Comparison of ENCODE assay signal across 29 cellular contexts in the genomic region with DNA sequence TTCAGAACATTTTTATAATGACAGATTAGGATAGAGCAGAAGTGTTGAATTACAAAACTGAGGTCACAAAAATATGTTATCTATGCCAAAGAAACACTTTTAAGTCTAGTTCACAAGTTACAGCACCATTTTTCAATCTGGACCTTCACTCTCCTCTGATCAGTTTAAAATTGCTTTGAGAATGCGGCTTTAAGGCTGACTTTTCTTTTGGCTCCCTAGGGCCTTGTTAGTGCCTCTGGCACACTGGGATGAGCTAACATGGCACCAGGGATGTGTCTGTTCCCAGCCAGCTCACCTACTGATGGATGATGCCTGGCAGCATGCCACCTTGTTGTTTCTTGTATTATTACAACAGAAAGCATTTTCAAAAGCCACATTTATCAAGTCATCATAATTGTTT. TPM values are rescaled to one million over a fixed set of nuclear protein-coding genes. Genes with fewer than 3 reads are reported as not detected.
A peak's percentile ranks its signal among the peaks of the same experiment; 100 is the strongest.
DNase-seq lines count a peak whose midpoint lies in the region; ATAC-seq, FAIRE-seq and TF ChIP-seq lines count a peak whose summit lies in the region.
"Had no signal": no experiment of that assay in that cellular context is flagged by ENCODE, and none has a peak within 500 bp of the region (broad histone marks: within the 10 kb centered on the region; RNA-seq: fewer than 3 reads in every experiment).

No MANE protein-coding gene starts in this region.

- TF ChIP-seq POLR2A in GM18505 (IDR thresholded peaks at IDR 0.05; ENCODE audit: borderline replicate concordance, extremely low read depth, insufficient read depth, insufficient read length) = no peak

- H3K27ac ChIP-seq in ACC112 (ENCODE audit: low read depth, low read length) = 0 out of 2 replicates have a peak overlapping the region, but pooled peaks have one; percentile 5
- H3K27ac ChIP-seq: cardiac muscle cell, colonic mucosa, hepatocyte, psoas muscle, SJSA1, testis had no signal

- intact Hi-C loops in posterior vena cava (cut with DNase I) = no loop called here

- H3K4me1 ChIP-seq in ACC112 (ENCODE audit: control insufficient read depth, insufficient read depth, low read length, unreplicated experiment) = peaks cover 16% of the 10 kb centered on the region
- H3K4me1 ChIP-seq: colonic mucosa, psoas muscle, SJSA1, testis had no signal

- H3K79me2 ChIP-seq in ACC112 (ENCODE audit: control insufficient read depth, insufficient read depth, low read length, unreplicated experiment) = peaks cover 24% of the 10 kb centered on the region
- H3K79me2 ChIP-seq: hepatocyte had no signal

- no peaks in the 10 kb centered on the region for H3K27me3 ChIP-seq in ACC112 (ENCODE audit: insufficient read depth, low read length)
- H3K27me3 ChIP-seq: cardiac muscle cell, colonic mucosa, gastroesophageal sphincter, hepatocyte, SJSA1, testis had no signal

- TF ChIP-seq CTCF in fibroblast of pulmonary artery (IDR thresholded peaks at IDR 0.05; ENCODE audit: low read length, missing control alignments) = no peak

- H3K4me3 ChIP-seq in ACC112 (ENCODE audit: low read depth, low read length) = no peak overlapping the region
- no peak overlapping the region for H3K4me3 ChIP-seq in fibroblast of pulmonary artery (replicated peaks; ENCODE audit: low read depth, low read length)
- H3K4me3 ChIP-seq: cardiac muscle cell, colonic mucosa, gastroesophageal sphincter, hepatocyte, psoas muscle, SJSA1, testis had no signal

- FAIRE-seq in RCC 7860 (lab: Jason Lieb, UNC) = no peak
- FAIRE-seq: D721Med had no signal

- H3K36me3 ChIP-seq in ACC112 (ENCODE audit: insufficient read depth, low read length) = no peaks in the 10 kb centered on the region
- H3K36me3 ChIP-seq: cardiac muscle cell, colonic mucosa, gastroesophageal sphincter, SJSA1 had no signal

- DNase-seq in COR-L47 (lab: John Stamatoyannopoulos, UW) = peak; percentile 9
- DNase-seq in fibroblast of pulmonary artery (ENCODE audit: low read depth) = peak; percentile 14
- DNase-seq in RCC 7860 (ENCODE audit: low spot score) = no peak
- DNase-seq in posterior vena cava (ENCODE audit: low spot score) = no peak
- DNase-seq in activated effector memory CD4-positive, alpha-beta T cell treated with anti-CD3 and anti-CD28 coated beads, Interleukin-2, amount 50 U/mL, for 16 hours = no peak
- DNase-seq: activated CD4-positive, alpha-beta T cell treated with anti-CD3 and anti-CD28 coated beads, Interleukin-2, amount 50 U/mL, for 48 hours; activated CD8-positive, alpha-beta memory T cell treated with anti-CD3 and anti-CD28 coated beads, Interleukin-2, amount 50 U/mL, for 4 hours; activated naive CD4-positive, alpha-beta T cell treated with anti-CD3 and anti-CD28 coated beads, Interleukin-2, amount 10 ng/mL, durations not matched to agents 7 days and 5 days; colonic mucosa; effector CD8-positive, alpha-beta T cell; erythroblast; HFFc6; left cardiac atrium; MV-4-11; NCI-H2107; NCI-H526; psoas muscle; stimulated activated naive CD8-positive, alpha-beta T cell treated with anti-CD3 and anti-CD28 coated beads, Interleukin-15, Interleukin-2, amounts not matched to agents 100 U/mL and 50 U/mL, for 24 hours; T-helper 1 cell; testis had no signal

- ATAC-seq in SK-N-SH treated with all-trans-retinoic acid at 6 μM for 48 hours (peak; percentile 93), GM18505 (IDR thresholded peaks at IDR 0.05; ENCODE audit: unreplicated experiment) (no peak)
- ATAC-seq: gastroesophageal sphincter; left cardiac atrium; psoas muscle; stimulated activated naive CD8-positive, alpha-beta T cell treated with anti-CD3 and anti-CD28 coated beads, Interleukin-15, Interleukin-2, amounts not matched to agents 100 U/mL and 50 U/mL, for 24 hours had no signal

- H2AFZ ChIP-seq in ACC112 (ENCODE audit: low read length, unreplicated experiment) = no peak overlapping the region
- H2AFZ ChIP-seq: hepatocyte had no signal

TF ChIP-seq in SK-N-SH treated with all-trans-retinoic acid at 6 μM for 48 hours, 23 proteins besides CTCF, POLR2A, EP300 and RAD21:
- TF ChIP-seq, protein P1, sequence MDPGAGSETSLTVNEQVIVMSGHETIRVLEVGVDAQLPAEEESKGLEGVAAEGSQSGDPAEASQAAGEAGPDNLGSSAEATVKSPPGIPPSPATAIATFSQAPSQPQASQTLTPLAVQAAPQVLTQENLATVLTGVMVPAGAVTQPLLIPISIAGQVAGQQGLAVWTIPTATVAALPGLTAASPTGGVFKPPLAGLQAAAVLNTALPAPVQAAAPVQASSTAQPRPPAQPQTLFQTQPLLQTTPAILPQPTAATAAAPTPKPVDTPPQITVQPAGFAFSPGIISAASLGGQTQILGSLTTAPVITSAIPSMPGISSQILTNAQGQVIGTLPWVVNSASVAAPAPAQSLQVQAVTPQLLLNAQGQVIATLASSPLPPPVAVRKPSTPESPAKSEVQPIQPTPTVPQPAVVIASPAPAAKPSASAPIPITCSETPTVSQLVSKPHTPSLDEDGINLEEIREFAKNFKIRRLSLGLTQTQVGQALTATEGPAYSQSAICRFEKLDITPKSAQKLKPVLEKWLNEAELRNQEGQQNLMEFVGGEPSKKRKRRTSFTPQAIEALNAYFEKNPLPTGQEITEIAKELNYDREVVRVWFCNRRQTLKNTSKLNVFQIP (CRISPR knock-in tag; IDR thresholded peaks at IDR 0.05; ENCODE audit: borderline replicate concordance, low read depth) = no peak
- TF ChIP-seq, protein P2, sequence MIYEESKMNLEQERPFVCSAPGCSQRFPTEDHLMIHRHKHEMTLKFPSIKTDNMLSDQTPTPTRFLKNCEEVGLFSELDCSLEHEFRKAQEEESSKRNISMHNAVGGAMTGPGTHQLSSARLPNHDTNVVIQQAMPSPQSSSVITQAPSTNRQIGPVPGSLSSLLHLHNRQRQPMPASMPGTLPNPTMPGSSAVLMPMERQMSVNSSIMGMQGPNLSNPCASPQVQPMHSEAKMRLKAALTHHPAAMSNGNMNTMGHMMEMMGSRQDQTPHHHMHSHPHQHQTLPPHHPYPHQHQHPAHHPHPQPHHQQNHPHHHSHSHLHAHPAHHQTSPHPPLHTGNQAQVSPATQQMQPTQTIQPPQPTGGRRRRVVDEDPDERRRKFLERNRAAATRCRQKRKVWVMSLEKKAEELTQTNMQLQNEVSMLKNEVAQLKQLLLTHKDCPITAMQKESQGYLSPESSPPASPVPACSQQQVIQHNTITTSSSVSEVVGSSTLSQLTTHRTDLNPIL (CRISPR knock-in tag; IDR thresholded peaks at IDR 0.05; ENCODE audit: low read depth) = no peak
- TF ChIP-seq ZC3H10 (CRISPR knock-in tag; IDR thresholded peaks at IDR 0.05) (no peak), ISL1 (CRISPR knock-in tag; IDR thresholded peaks at IDR 0.05) (peak; percentile 71), RARB (CRISPR knock-in tag; IDR thresholded peaks at IDR 0.05) (0 out of 2 replicates have a peak, but pooled peaks have one; percentile 15), GLIS3 (CRISPR knock-in tag; IDR thresholded peaks at IDR 0.05) (no peak), TOX (CRISPR knock-in tag; IDR thresholded peaks at IDR 0.05; ENCODE audit: borderline replicate concordance) (peak; percentile 65; the same call in 1 of the 2 replicates), SNAI2 (CRISPR knock-in tag; IDR thresholded peaks at IDR 0.05) (no peak), ZNF8 (CRISPR knock-in tag; IDR thresholded peaks at IDR 0.05) (no peak)
- TF ChIP-seq, protein P3, sequence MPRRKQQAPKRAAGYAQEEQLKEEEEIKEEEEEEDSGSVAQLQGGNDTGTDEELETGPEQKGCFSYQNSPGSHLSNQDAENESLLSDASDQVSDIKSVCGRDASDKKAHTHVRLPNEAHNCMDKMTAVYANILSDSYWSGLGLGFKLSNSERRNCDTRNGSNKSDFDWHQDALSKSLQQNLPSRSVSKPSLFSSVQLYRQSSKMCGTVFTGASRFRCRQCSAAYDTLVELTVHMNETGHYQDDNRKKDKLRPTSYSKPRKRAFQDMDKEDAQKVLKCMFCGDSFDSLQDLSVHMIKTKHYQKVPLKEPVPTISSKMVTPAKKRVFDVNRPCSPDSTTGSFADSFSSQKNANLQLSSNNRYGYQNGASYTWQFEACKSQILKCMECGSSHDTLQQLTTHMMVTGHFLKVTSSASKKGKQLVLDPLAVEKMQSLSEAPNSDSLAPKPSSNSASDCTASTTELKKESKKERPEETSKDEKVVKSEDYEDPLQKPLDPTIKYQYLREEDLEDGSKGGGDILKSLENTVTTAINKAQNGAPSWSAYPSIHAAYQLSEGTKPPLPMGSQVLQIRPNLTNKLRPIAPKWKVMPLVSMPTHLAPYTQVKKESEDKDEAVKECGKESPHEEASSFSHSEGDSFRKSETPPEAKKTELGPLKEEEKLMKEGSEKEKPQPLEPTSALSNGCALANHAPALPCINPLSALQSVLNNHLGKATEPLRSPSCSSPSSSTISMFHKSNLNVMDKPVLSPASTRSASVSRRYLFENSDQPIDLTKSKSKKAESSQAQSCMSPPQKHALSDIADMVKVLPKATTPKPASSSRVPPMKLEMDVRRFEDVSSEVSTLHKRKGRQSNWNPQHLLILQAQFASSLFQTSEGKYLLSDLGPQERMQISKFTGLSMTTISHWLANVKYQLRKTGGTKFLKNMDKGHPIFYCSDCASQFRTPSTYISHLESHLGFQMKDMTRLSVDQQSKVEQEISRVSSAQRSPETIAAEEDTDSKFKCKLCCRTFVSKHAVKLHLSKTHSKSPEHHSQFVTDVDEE (CRISPR knock-in tag; IDR thresholded peaks at IDR 0.05) = no peak

RNA-seq across cellular contexts. Expression of a gene that starts 46.4 kb away (rescaled TPM):
- total RNA-seq in posterior vena cava = 10 to 100 TPM in 1 of 2 donors, 1 to 10 TPM in 1; 9.9 to 26.7 TPM
- total RNA-seq: activated T-helper 1 cell treated with anti-CD3 and anti-CD28 coated beads, Interleukin-12 subunit alpha, Interleukin-12 subunit beta, Interleukin-2, Interleukin-4 antibody, amounts not matched to agents 30 ng/mL and 10 ng/mL and 1 ng/mL, durations not matched to agents 14 hours and 24 hours and 36 hours had no signal

Comparison
In these comparisons a context has a peak if more than half of its experiments do, and no peak if none do; other contexts are left out.
1. DNase-seq: peak in COR-L47 (single experiment) and fibroblast of pulmonary artery (single experiment); none in RCC 7860 (single experiment), posterior vena cava (single experiment) and activated effector memory CD4-positive, alpha-beta T cell treated with anti-CD3 and anti-CD28 coated beads, Interleukin-2, amount 50 U/mL, for 16 hours (single experiment).